7 cellular contexts compared by ENCODE assay signal in the genomic region with DNA sequence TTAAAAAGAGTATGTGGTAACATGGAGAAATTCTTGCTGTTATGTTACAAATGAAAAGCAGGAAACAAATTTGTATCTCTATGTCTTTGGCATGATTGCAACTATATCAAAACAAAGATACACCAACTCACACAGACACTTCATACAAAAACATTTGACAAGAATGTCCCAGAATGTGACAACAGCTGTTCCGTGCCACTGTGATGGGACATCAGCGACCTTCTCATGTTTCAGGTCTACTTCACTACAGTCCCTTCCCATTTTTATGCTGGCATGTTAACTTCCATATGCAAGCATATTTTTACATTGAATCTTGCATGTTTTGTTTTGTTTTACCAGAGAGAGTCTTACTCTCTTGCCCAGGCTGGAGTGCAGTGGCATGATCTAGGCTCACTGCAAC.
"Had no signal": no experiment of that assay in that cellular context is flagged by ENCODE, and none has a peak within 500 bp of the region (broad histone marks: within the 10 kb centered on the region; RNA-seq: fewer than 3 reads in every experiment).

No MANE protein-coding gene starts in this region.

- H3K4me1 ChIP-seq: HAP-1 had no signal

- H3K27ac ChIP-seq: HL-60 had no signal

- FAIRE-seq: HepG2 had no signal

- H2AFZ ChIP-seq: GM23338 had no signal

- ATAC-seq: GM23338, HCT116, HepG2 had no signal

- H3K9me3 ChIP-seq: HAP-1 had no signal

- H3K4me2 ChIP-seq: GM23338 had no signal

- DNase-seq: H7, HFFc6 had no signal

- H3K4me3 ChIP-seq: GM23338, HAP-1 had no signal
